9 cellular contexts compared by ENCODE assay signal in the genomic region with DNA sequence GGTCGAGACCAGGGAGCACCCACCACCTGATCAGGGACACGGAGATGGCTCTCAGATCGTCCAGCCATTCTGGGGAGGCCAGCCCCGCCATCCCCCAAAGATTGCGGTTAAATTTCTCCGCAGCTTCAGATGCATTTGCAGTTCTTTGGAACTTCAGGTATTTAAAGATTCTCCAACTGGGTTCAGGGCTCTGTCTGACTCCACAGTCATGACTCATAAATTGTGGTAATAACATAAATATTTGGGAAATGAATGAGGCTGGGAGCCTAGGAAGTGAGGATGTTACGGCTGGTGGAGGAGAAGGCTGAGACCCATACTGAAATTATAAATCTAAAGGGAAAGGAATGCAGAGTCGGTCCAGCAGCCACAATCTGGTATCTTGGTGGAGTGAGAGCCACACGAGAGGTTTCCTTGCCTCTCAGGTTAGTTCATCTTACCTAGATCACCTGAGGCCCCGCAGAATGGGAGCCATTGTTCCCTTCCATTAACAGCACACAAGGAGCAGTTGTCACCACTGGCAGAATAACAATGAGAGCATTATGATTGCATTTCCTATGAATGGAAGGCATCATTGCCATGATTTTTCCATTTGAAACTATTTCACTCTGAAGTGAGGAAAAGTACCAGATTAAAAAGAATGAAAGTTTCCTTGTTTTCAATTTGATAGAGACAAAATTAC. TPM values are rescaled to one million over a fixed set of nuclear protein-coding genes. Genes with fewer than 3 reads are reported as not detected.
DNase-seq lines count a peak whose midpoint lies in the region; ATAC-seq lines count a peak whose summit lies in the region.
"Had no signal": no experiment of that assay in that cellular context is flagged by ENCODE, and none has a peak within 500 bp of the region (broad histone marks: within the 10 kb centered on the region; RNA-seq: fewer than 3 reads in every experiment).

No MANE protein-coding gene starts in this region.

- no peak for ATAC-seq in HG03439 (IDR thresholded peaks at IDR 0.05; ENCODE audit: unreplicated experiment)
- ATAC-seq: natural killer cell treated with Interleukin-12 subunit alpha and Interleukin-12 subunit beta and Interleukin-15 and Interleukin-18, amount 100 ng/mL, for 72 hours had no signal

- peak overlapping the region; percentile 62 for H3K27ac ChIP-seq in substantia nigra (ENCODE audit: low read depth, low read length, poor library complexity, severe bottlenecking)

- POLR2A ChIA-PET in activated CD4-positive, alpha-beta T cell treated with anti-CD3 and anti-CD28 coated beads, Interleukin-2, amount 10 ng/mL, durations not matched to agents 7 days and 5 days (lab: Charles Lee): no interaction called here

- no peaks in the 10 kb centered on the region for H3K9me3 Mint-ChIP-seq in activated CD4-positive, alpha-beta T cell treated with anti-CD3 and anti-CD28 coated beads, Interleukin-2, amount 10 ng/mL, durations not matched to agents 7 days and 5 days
- H3K9me3 Mint-ChIP-seq: natural killer cell treated with Interleukin-12 subunit alpha and Interleukin-12 subunit beta and Interleukin-15 and Interleukin-18, amount 100 ng/mL, for 72 hours had no signal

- CTCF ChIA-PET in activated CD4-positive, alpha-beta T cell treated with anti-CD3 and anti-CD28 coated beads, Interleukin-2, amount 10 ng/mL, durations not matched to agents 7 days and 5 days (lab: Charles Lee): no interaction called here

- no peak overlapping the region for H3K4me3 Mint-ChIP-seq in activated CD4-positive, alpha-beta T cell treated with anti-CD3 and anti-CD28 coated beads, Interleukin-2, amount 10 ng/mL, durations not matched to agents 7 days and 5 days
- H3K4me3 Mint-ChIP-seq: natural killer cell treated with Interleukin-12 subunit alpha and Interleukin-12 subunit beta and Interleukin-15 and Interleukin-18, amount 100 ng/mL, for 72 hours had no signal

- H3K27me3 Mint-ChIP-seq in activated CD4-positive, alpha-beta T cell treated with anti-CD3 and anti-CD28 coated beads, Interleukin-2, amount 10 ng/mL, durations not matched to agents 7 days and 5 days: no peaks in the 10 kb centered on the region
- H3K27me3 Mint-ChIP-seq: natural killer cell treated with Interleukin-12 subunit alpha and Interleukin-12 subunit beta and Interleukin-15 and Interleukin-18, amount 100 ng/mL, for 72 hours had no signal

- DNase-seq in activated CD4-positive, alpha-beta T cell treated with anti-CD3 and anti-CD28 coated beads, Interleukin-2, amount 10 ng/mL, durations not matched to agents 7 days and 5 days: no peak
- no peak for DNase-seq in activated CD4-positive, alpha-beta T cell treated with anti-CD3 and anti-CD28 coated beads, Interleukin-2, amount 50 U/mL, for 4 hours
- DNase-seq in T1000 (lab: John Stamatoyannopoulos, UW): peak; percentile 37
- peak; percentile 85 for DNase-seq in globus pallidus (ENCODE audit: low spot score)
- DNase-seq in substantia nigra (lab: John Stamatoyannopoulos, UW): peak in 21 of 49 donors; percentile 7 to 65 (median 23)
- DNase-seq in cerebellar cortex (ENCODE audit: low spot score): no peak
- DNase-seq in GOT3 (lab: John Stamatoyannopoulos, UW): no peak

- peak overlapping the region; percentile 5 for H3K27ac Mint-ChIP-seq in activated CD4-positive, alpha-beta T cell treated with anti-CD3 and anti-CD28 coated beads, Interleukin-2, amount 10 ng/mL, durations not matched to agents 7 days and 5 days

- peaks cover 34% of the 10 kb centered on the region for H3K4me1 Mint-ChIP-seq in activated CD4-positive, alpha-beta T cell treated with anti-CD3 and anti-CD28 coated beads, Interleukin-2, amount 10 ng/mL, durations not matched to agents 7 days and 5 days

- H3K36me3 Mint-ChIP-seq in activated CD4-positive, alpha-beta T cell treated with anti-CD3 and anti-CD28 coated beads, Interleukin-2, amount 10 ng/mL, durations not matched to agents 7 days and 5 days (ENCODE audit: low read depth): no peaks in the 10 kb centered on the region
- H3K36me3 Mint-ChIP-seq: natural killer cell treated with Interleukin-12 subunit alpha and Interleukin-12 subunit beta and Interleukin-15 and Interleukin-18, amount 100 ng/mL, for 72 hours had no signal

RNA-seq across cellular contexts. Expression of gene DNAJB6, which starts 26.7 kb away (rescaled TPM):
- total RNA-seq in activated CD4-positive, alpha-beta T cell treated with anti-CD3 and anti-CD28 coated beads, Interleukin-2, amount 10 ng/mL, durations not matched to agents 7 days and 5 days: 10 to 100 TPM; 67.8 to 68.9 TPM

Comparison
In these comparisons a context has a peak if more than half of its experiments do, and no peak if none do; other contexts are left out.
1. DNase-seq: peak in T1000 (single experiment) and globus pallidus (single experiment); none in activated CD4-positive, alpha-beta T cell treated with anti-CD3 and anti-CD28 coated beads, Interleukin-2, amount 10 ng/mL, durations not matched to agents 7 days and 5 days (single experiment), activated CD4-positive, alpha-beta T cell treated with anti-CD3 and anti-CD28 coated beads, Interleukin-2, amount 50 U/mL, for 4 hours (0 of 2), cerebellar cortex (single experiment) and GOT3 (single experiment).